ENCODE assay signal across 8 cellular contexts in genomic region chr6:5003604-5004372, GRCh38. TPM values are rescaled to one million over a fixed set of nuclear protein-coding genes. Genes with fewer than 3 reads are reported as not detected.
DNase-seq lines count a peak whose midpoint lies in the region; ATAC-seq, FAIRE-seq and TF ChIP-seq lines count a peak whose summit lies in the region.

RPP40 (minus strand) TSS chr6:5004037; CDS start chr6:5004002, 35 bp downstream.

- no peaks in the 10 kb centered on the region for H3K79me2 ChIP-seq in neural cell (replicated peaks; ENCODE audit: insufficient read depth, low read length)

- H3F3A ChIP-seq in neural cell (ENCODE audit: insufficient read depth, low read length, poor library complexity, severe bottlenecking), result no peaks in the 10 kb centered on the region

- H2AFZ ChIP-seq in neural cell (ENCODE audit: low read depth, low read length), result peak within 1 kb of the TSS; percentile 82

- H3K9me3 ChIP-seq in ES-I3 (ENCODE audit: control insufficient read depth, insufficient read depth, low read length) (0 out of 2 replicates have a peak, but pooled peaks cover 3% of the 10 kb centered on the region), RWPE2 (ENCODE audit: severe bottlenecking) (no peaks in the 10 kb centered on the region), neural cell (ENCODE audit: low read length) (no peaks in the 10 kb centered on the region), stomach (no peaks in the 10 kb centered on the region)

- H3K27me3 ChIP-seq in RWPE2 (ENCODE audit: insufficient read depth, poor library complexity, severe bottlenecking) (no peaks in the 10 kb centered on the region), neural cell (ENCODE audit: insufficient read depth, low read depth, low read length) (no peaks in the 10 kb centered on the region), stomach (no peaks in the 10 kb centered on the region)

- TF ChIP-seq POLR2A in H54 (IDR thresholded peaks at IDR 0.05; ENCODE audit: low read depth, low read length) (peak; percentile 37), stomach (IDR thresholded peaks at IDR 0.05) (no peak)

- H3K4me3 ChIP-seq in RWPE2 (ENCODE audit: severe bottlenecking), result peak within 1 kb of the TSS; percentile 46
- peak within 1 kb of the TSS; percentile 80 for H3K4me3 ChIP-seq in neural cell (ENCODE audit: low read length)
- peak within 1 kb of the TSS; percentile 59 to 82 (median 69) for H3K4me3 ChIP-seq in stomach

- H3K4me1 ChIP-seq in ES-I3 (ENCODE audit: insufficient read depth, low read length) (no peaks in the 10 kb centered on the region; the same call in 1 of the 2 replicates), RWPE2 (ENCODE audit: insufficient read depth, poor library complexity, severe bottlenecking) (no peaks in the 10 kb centered on the region), stomach (peaks cover 0 to 11% (median 7%) of the 10 kb centered on the region in 4 donors)

- peak; percentile 64 for FAIRE-seq in H54 (lab: Jason Lieb, UNC)

- ATAC-seq in RWPE2 (ENCODE audit: low read depth), result peak; percentile 98

- intact Hi-C loops in stomach (cut with DNase I; ENCODE audit: low total_unique reads), result no loop called here

- DNase-seq in H54 (ENCODE audit: insufficient read length, low spot score), result peak; percentile 95
- DNase-seq in LoVo (ENCODE audit: low spot score), result peak; percentile 97
- DNase-seq in RWPE2 (ENCODE audit: low spot score), result peak; percentile 97
- peak; percentile 100 for DNase-seq in activated effector memory CD4-positive, alpha-beta T cell treated with anti-CD3 and anti-CD28 coated beads, Interleukin-2, amount 50 U/mL, for 16 hours
- DNase-seq in fibroblast of the conjunctiva (ENCODE audit: low read depth), result peak; percentile 95
- peak; percentile 97 for DNase-seq in stomach

- H3K9ac ChIP-seq in ES-I3 (ENCODE audit: low read depth, low read length), result peak within 1 kb of the TSS; percentile 92
- H3K9ac ChIP-seq in neural cell (ENCODE audit: low read length), result peak within 1 kb of the TSS; percentile 40

- no peak for TF ChIP-seq RAD21 in neural cell (conservative IDR thresholded peaks at IDR 0.05)

- TF ChIP-seq EP300 in neural cell (conservative IDR thresholded peaks at IDR 0.05; ENCODE audit: poor library complexity, severe bottlenecking) (no peak), stomach (IDR thresholded peaks at IDR 0.05) (no peak)

- no peaks in the 10 kb centered on the region for H3K9me2 ChIP-seq in neural cell (ENCODE audit: insufficient read depth, low read length)

- no peaks in the 10 kb centered on the region for H4K20me1 ChIP-seq in neural cell (ENCODE audit: insufficient read depth)

- H3K27ac ChIP-seq in RWPE2 (ENCODE audit: poor library complexity, severe bottlenecking) (peak within 1 kb of the TSS; percentile 17), neural cell (ENCODE audit: low read length) (no peak within 1 kb of the TSS), stomach (peak within 1 kb of the TSS; percentile 82 to 91 (median 84))

- 0 to 1% (median 0%) methylated on average over 12 to 64 of the region's 64 CpGs for WGBS in stomach, 5 donors

- no peaks in the 10 kb centered on the region; the same call in 1 of the 2 replicates for H3K36me3 ChIP-seq in ES-I3 (ENCODE audit: insufficient read depth, low read length)
- H3K36me3 ChIP-seq in RWPE2 (ENCODE audit: low read depth), result peaks cover 7% of the 10 kb centered on the region; the same call in 1 of the 2 replicates
- no peaks in the 10 kb centered on the region for H3K36me3 ChIP-seq in neural cell (ENCODE audit: insufficient read depth, low read length)
- peaks cover 5 to 25% (median 22%) of the 10 kb centered on the region in 4 donors for H3K36me3 ChIP-seq in stomach

- peak; percentile 95 for TF ChIP-seq CTCF in RWPE2 (IDR thresholded peaks at IDR 0.05; ENCODE audit: poor library complexity, severe bottlenecking)
- TF ChIP-seq CTCF in neural cell (IDR thresholded peaks at IDR 0.05; ENCODE audit: poor library complexity, severe bottlenecking), result peak; percentile 79
- TF ChIP-seq CTCF in stomach (IDR thresholded peaks at IDR 0.05), result peak in 5 of 7 experiments; percentile 64 to 92 (median 77)

- H3K4me2 ChIP-seq in neural cell (ENCODE audit: low read length), result peak within 1 kb of the TSS; percentile 52

TF ChIP-seq in neural cell, 6 proteins besides CTCF, POLR2A, EP300 and RAD21:
- TF ChIP-seq POLR2AphosphoS5 (IDR thresholded peaks at IDR 0.05) (no peak), MXI1 (conservative IDR thresholded peaks at IDR 0.05; ENCODE audit: poor library complexity, severe bottlenecking) (peak; percentile 99), EZH2 (IDR thresholded peaks at IDR 0.05; ENCODE audit: borderline replicate concordance, insufficient read depth, low read length, poor library complexity, severe bottlenecking) (no peak), SMC3 (conservative IDR thresholded peaks at IDR 0.05; ENCODE audit: poor library complexity) (no peak), REST (IDR thresholded peaks at IDR 0.05; ENCODE audit: borderline replicate concordance) (no peak), TAF1 (IDR thresholded peaks at IDR 0.05; ENCODE audit: low read depth) (no peak)

RNA-seq across cellular contexts. Expression of gene RPP40, which starts in this region (rescaled TPM):
- polyA plus RNA-seq in neural cell (16.2 and 26.8 TPM in 2 replicates), stomach (1 to 10 TPM; 4.2 to 7.3 (median 6.0) TPM)
- 4.2 and 4.9 TPM in 2 replicates for polyA minus RNA-seq in neural cell
- total RNA-seq in stomach, result 1 to 10 TPM in 3 of 5 donors, not detected in 2; 3.3 to 5.3 (median 4.5) TPM
